Comparison of ENCODE assay signal across 22 cellular contexts in the genomic region with DNA sequence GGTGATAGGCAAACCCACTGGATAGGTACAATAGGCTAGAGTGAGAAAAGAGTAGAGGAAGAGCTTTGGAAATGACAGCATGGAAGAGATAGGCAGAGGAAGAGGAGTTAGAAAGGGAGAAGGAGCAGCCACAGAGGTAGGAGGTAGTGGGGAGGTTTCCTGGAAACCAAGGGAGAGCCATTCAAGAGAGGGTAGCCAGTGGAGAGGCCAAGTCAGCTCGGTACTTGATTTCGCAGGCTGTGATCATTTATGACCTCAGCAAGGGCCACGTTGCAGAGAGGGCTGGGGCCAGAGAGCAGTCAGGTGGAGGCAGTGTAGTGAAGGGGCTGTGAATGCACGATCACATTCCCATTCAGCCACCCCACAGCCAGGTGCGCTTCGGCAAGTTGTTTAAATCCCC.
DNase-seq lines count a peak whose midpoint lies in the region; ATAC-seq lines count a peak whose summit lies in the region.
"Had no signal": no experiment of that assay in that cellular context is flagged by ENCODE, and none has a peak within 500 bp of the region (broad histone marks: within the 10 kb centered on the region; RNA-seq: fewer than 3 reads in every experiment).

No MANE protein-coding gene starts in this region.

- no peak overlapping the region for H3K4me3 ChIP-seq in skeletal muscle tissue (ENCODE audit: low read length in 3 of 3)
- H3K4me3 ChIP-seq: colonic mucosa had no signal

- no peak overlapping the region for H3K4me3 Mint-ChIP-seq in activated CD4-positive, alpha-beta T cell treated with anti-CD3 and anti-CD28 coated beads for 36 hours
- peak overlapping the region in 1 of 2 donors; percentile 5 for H3K4me3 Mint-ChIP-seq in effector memory CD8-positive, alpha-beta T cell
- no peak overlapping the region for H3K4me3 Mint-ChIP-seq in activated CD4-positive, alpha-beta memory T cell treated with anti-CD3 and anti-CD28 coated beads, Interleukin-2, amount 10 ng/mL, durations not matched to agents 7 days and 5 days
- H3K4me3 Mint-ChIP-seq: activated T-cell treated with anti-CD3 and anti-CD28 coated beads, Interleukin-2, amount 50 U/mL, for 4 hours had no signal

- intact Hi-C loops in activated CD4-positive, alpha-beta T cell treated with anti-CD3 and anti-CD28 coated beads for 36 hours (cut with DNase I, micrococcal nuclease), result no loop called here

- peak overlapping the region; percentile 44 for H3K27ac Mint-ChIP-seq in activated CD4-positive, alpha-beta T cell treated with anti-CD3 and anti-CD28 coated beads for 36 hours
- H3K27ac Mint-ChIP-seq in effector memory CD8-positive, alpha-beta T cell, result peak overlapping the region; percentile 2 to 61
- H3K27ac Mint-ChIP-seq in activated CD4-positive, alpha-beta memory T cell treated with anti-CD3 and anti-CD28 coated beads, Interleukin-2, amount 10 ng/mL, durations not matched to agents 7 days and 5 days, result no peak overlapping the region

- no peaks in the 10 kb centered on the region for H3K27me3 Mint-ChIP-seq in activated CD4-positive, alpha-beta T cell treated with anti-CD3 and anti-CD28 coated beads for 36 hours
- no peaks in the 10 kb centered on the region for H3K27me3 Mint-ChIP-seq in effector memory CD8-positive, alpha-beta T cell
- no peaks in the 10 kb centered on the region for H3K27me3 Mint-ChIP-seq in activated CD4-positive, alpha-beta memory T cell treated with anti-CD3 and anti-CD28 coated beads, Interleukin-2, amount 10 ng/mL, durations not matched to agents 7 days and 5 days

- CTCF ChIA-PET in activated CD4-positive, alpha-beta T cell treated with anti-CD3 and anti-CD28 coated beads for 36 hours (lab: Charles Lee), result interaction anchor here (0.9 to 3.8 kb wide), 9 partner anchors 11 to 237 kb away, joined by 3 to 31 read pairs (median 4); a partner anchor contains a TSS
- CTCF ChIA-PET in activated CD4-positive, alpha-beta memory T cell treated with anti-CD3 and anti-CD28 coated beads, Interleukin-2, amount 10 ng/mL, durations not matched to agents 7 days and 5 days (lab: Charles Lee), result interaction anchor here (0.7 to 2.1 kb wide), 6 partner anchors 11 to 109 kb away, joined by 3 to 7 read pairs (median 4); no protein-coding TSS in a partner anchor

- POLR2A ChIA-PET in activated CD4-positive, alpha-beta T cell treated with anti-CD3 and anti-CD28 coated beads for 36 hours (lab: Charles Lee), result no interaction called here
- POLR2A ChIA-PET in activated CD4-positive, alpha-beta memory T cell treated with anti-CD3 and anti-CD28 coated beads, Interleukin-2, amount 10 ng/mL, durations not matched to agents 7 days and 5 days (lab: Charles Lee), result interaction anchor here (0.8 to 2.6 kb wide), 9 partner anchors 10 to 112 kb away, joined by 3 to 16 read pairs (median 4); a partner anchor contains a TSS

- H3K27ac ChIP-seq in KOPT-K1 (ENCODE audit: low read depth, low read length, poor library complexity, severe bottlenecking), result peak overlapping the region; percentile 16
- H3K27ac ChIP-seq in skeletal muscle tissue (ENCODE audit: low read depth, low read length), result peak overlapping the region; percentile 26
- H3K27ac ChIP-seq: colonic mucosa, epithelial cell of prostate had no signal

- H3K4me1 Mint-ChIP-seq in activated CD4-positive, alpha-beta T cell treated with anti-CD3 and anti-CD28 coated beads for 36 hours, result peaks cover 73% of the 10 kb centered on the region
- peaks cover 44 to 53% of the 10 kb centered on the region in 2 donors for H3K4me1 Mint-ChIP-seq in effector memory CD8-positive, alpha-beta T cell (ENCODE audit: low read depth in 2 of 2)
- peaks cover 28% of the 10 kb centered on the region for H3K4me1 Mint-ChIP-seq in activated CD4-positive, alpha-beta memory T cell treated with anti-CD3 and anti-CD28 coated beads, Interleukin-2, amount 10 ng/mL, durations not matched to agents 7 days and 5 days

- no peak overlapping the region for H3K9ac ChIP-seq in skeletal muscle tissue (ENCODE audit: low read depth in 1 of 3, low read length in 3 of 3)

- H3K27me3 ChIP-seq in skeletal muscle tissue (ENCODE audit: control insufficient read depth in 3 of 3, insufficient read depth in 3 of 3, low read length in 3 of 3), result no peaks in the 10 kb centered on the region
- H3K27me3 ChIP-seq: colonic mucosa had no signal

- ATAC-seq in activated CD4-positive, alpha-beta T cell treated with anti-CD3 and anti-CD28 coated beads for 36 hours, result no peak
- ATAC-seq in effector memory CD8-positive, alpha-beta T cell (replicated peaks), result no peak

- H3K36me3 Mint-ChIP-seq in activated CD4-positive, alpha-beta T cell treated with anti-CD3 and anti-CD28 coated beads for 36 hours (ENCODE audit: low read depth), result peaks cover 22% of the 10 kb centered on the region
- peaks cover 19% of the 10 kb centered on the region for H3K36me3 Mint-ChIP-seq in effector memory CD8-positive, alpha-beta T cell (ENCODE audit: insufficient read depth)
- H3K36me3 Mint-ChIP-seq in activated CD4-positive, alpha-beta memory T cell treated with anti-CD3 and anti-CD28 coated beads, Interleukin-2, amount 10 ng/mL, durations not matched to agents 7 days and 5 days (ENCODE audit: low read depth), result peaks cover 16% of the 10 kb centered on the region

- peaks cover 42 to 64% (median 63%) of the 10 kb centered on the region in 3 donors for H3K4me1 ChIP-seq in skeletal muscle tissue (ENCODE audit: control insufficient read depth in 3 of 3, insufficient read depth in 3 of 3, low read length in 3 of 3)
- H3K4me1 ChIP-seq: colonic mucosa had no signal

- no peaks in the 10 kb centered on the region for H3K9me3 Mint-ChIP-seq in activated CD4-positive, alpha-beta T cell treated with anti-CD3 and anti-CD28 coated beads for 36 hours (ENCODE audit: low read depth)
- no peaks in the 10 kb centered on the region for H3K9me3 Mint-ChIP-seq in effector memory CD8-positive, alpha-beta T cell
- no peaks in the 10 kb centered on the region for H3K9me3 Mint-ChIP-seq in activated CD4-positive, alpha-beta memory T cell treated with anti-CD3 and anti-CD28 coated beads, Interleukin-2, amount 10 ng/mL, durations not matched to agents 7 days and 5 days
- H3K9me3 Mint-ChIP-seq: activated T-cell treated with anti-CD3 and anti-CD28 coated beads, Interleukin-2, amount 50 U/mL, for 4 hours had no signal

- DNase-seq in activated CD4-positive, alpha-beta T cell treated with anti-CD3 and anti-CD28 coated beads for 36 hours, result no peak
- no peak for DNase-seq in activated CD4-positive, alpha-beta T cell treated with anti-CD3 and anti-CD28 coated beads for 1 hour
- DNase-seq in effector memory CD8-positive, alpha-beta T cell, result no peak
- DNase-seq in activated CD4-positive, alpha-beta memory T cell treated with anti-CD3 and anti-CD28 coated beads, Interleukin-2, amount 10 ng/mL, durations not matched to agents 7 days and 5 days, result no peak
- DNase-seq in NCI-H2029 (lab: John Stamatoyannopoulos, UW) (no peak), mesenteric fat pad (ENCODE audit: low spot score) (no peak)
- DNase-seq: activated CD4-positive, alpha-beta T cell treated with anti-CD3 and anti-CD28 coated beads for 4 hours; activated T-cell treated with anti-CD3 and anti-CD28 coated beads, Interleukin-2, amount 50 U/mL, for 4 hours; aorta; colonic mucosa; islet precursor cell; Kasumi-1; NCI-H1436; NCI-H345; occipital lobe; SHP77 treated with DMSO at 0.1 percent for 48 hours; stimulated activated CD4-positive, alpha-beta T cell treated with anti-CD3 and anti-CD28 coated beads, Interleukin-2, amount 100 ng/mL, for 48 hours; T1000; trophoblast cell had no signal

- no peaks in the 10 kb centered on the region for H3K9me3 ChIP-seq in KOPT-K1 (ENCODE audit: insufficient read depth, low read length, poor library complexity, severe bottlenecking)
- no peaks in the 10 kb centered on the region for H3K9me3 ChIP-seq in skeletal muscle tissue (ENCODE audit: control insufficient read depth in 3 of 3, low read length in 3 of 3)
- H3K9me3 ChIP-seq: colonic mucosa had no signal

- peaks cover 49% of the 10 kb centered on the region for H3K36me3 ChIP-seq in KOPT-K1 (ENCODE audit: insufficient read depth, low read length)
- no peaks in the 10 kb centered on the region for H3K36me3 ChIP-seq in skeletal muscle tissue (ENCODE audit: control insufficient read depth in 3 of 3, insufficient read depth in 3 of 3, low read length in 3 of 3)
- H3K36me3 ChIP-seq: colonic mucosa had no signal
